ENCODE assay signal across 11 cellular contexts in the genomic region with DNA sequence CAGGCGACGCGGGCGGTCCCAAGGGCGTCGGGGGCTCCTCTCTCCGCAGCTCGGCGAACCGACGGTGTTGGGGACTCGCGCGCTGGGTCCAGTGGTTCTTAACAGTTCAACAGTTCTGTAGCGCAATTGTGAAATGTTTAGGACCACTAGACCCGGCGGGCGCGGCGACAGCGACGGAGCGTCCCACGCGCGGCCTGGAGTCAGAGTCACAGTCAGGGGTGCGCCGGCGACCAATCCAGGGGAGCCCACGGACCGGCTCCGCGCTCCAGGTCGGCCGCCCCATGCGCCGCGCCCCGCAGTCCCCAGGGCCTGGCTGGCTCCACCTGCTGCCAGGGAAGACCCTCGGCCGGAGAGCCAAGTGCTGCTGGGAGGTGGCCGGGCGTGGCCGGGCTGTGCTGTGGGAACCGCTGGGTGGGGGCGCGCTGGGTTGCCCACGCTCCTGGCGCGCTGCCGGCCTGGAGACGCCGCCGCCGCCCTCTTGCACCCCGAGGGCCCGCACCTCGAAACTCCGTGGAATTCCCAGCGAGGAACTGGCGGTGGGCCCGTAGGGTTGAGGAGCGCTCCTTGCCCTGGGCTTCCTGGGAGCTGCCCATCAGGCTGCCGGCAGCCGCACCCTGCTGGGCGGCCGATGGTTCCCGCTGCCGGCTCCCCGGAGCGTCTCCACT. TPM values are rescaled to one million over a fixed set of nuclear protein-coding genes. Genes with fewer than 3 reads are reported as not detected.
DNase-seq lines count a peak whose midpoint lies in the region; ATAC-seq, FAIRE-seq and TF ChIP-seq lines count a peak whose summit lies in the region.
"Had no signal": no experiment of that assay in that cellular context is flagged by ENCODE, and none has a peak within 500 bp of the region (broad histone marks: within the 10 kb centered on the region; RNA-seq: fewer than 3 reads in every experiment).

No MANE protein-coding gene starts in this region.

- H3K4me1 ChIP-seq in body of pancreas (peaks cover 23% of the 10 kb centered on the region), small intestine (ENCODE audit: control insufficient read depth in 2 of 2, insufficient read depth in 1 of 2, low read depth in 1 of 2, low read length in 1 of 2) (no peaks in the 10 kb centered on the region)

- peak; percentile 1 for DNase-seq in activated CD8-positive, alpha-beta T cell treated with anti-CD3 and anti-CD28 coated beads for 36 hours
- DNase-seq in activated CD8-positive, alpha-beta T cell treated with anti-CD3 and anti-CD28 coated beads, Interleukin-2, amount 10 ng/mL, durations not matched to agents 7 days and 5 days = no peak
- peak in 2 of 4 donors; percentile 8 to 16 for DNase-seq in body of pancreas
- peak; percentile 59 for DNase-seq in islet precursor cell
- peak; percentile 52 for DNase-seq in small intestine
- no peak for DNase-seq in pons (ENCODE audit: low spot score)
- DNase-seq: amniotic stem cell, nucleus accumbens had no signal

- H3K4me3 Mint-ChIP-seq in activated CD8-positive, alpha-beta T cell treated with anti-CD3 and anti-CD28 coated beads for 36 hours = no peak overlapping the region
- no peak overlapping the region for H3K4me3 Mint-ChIP-seq in activated CD8-positive, alpha-beta T cell treated with anti-CD3 and anti-CD28 coated beads, Interleukin-2, amount 10 ng/mL, durations not matched to agents 7 days and 5 days

- H3K9me3 ChIP-seq in body of pancreas (no peaks in the 10 kb centered on the region), small intestine (ENCODE audit: control insufficient read depth, low read depth) (no peaks in the 10 kb centered on the region)

- H3K27me3 Mint-ChIP-seq in activated CD8-positive, alpha-beta T cell treated with anti-CD3 and anti-CD28 coated beads for 36 hours = peaks cover 24% of the 10 kb centered on the region
- peaks cover 28% of the 10 kb centered on the region for H3K27me3 Mint-ChIP-seq in activated CD8-positive, alpha-beta T cell treated with anti-CD3 and anti-CD28 coated beads, Interleukin-2, amount 10 ng/mL, durations not matched to agents 7 days and 5 days (ENCODE audit: low read depth)

- H3K27ac ChIP-seq in body of pancreas (peak overlapping the region in 3 of 4 donors; percentile 24 to 55 (median 32)), small intestine (ENCODE audit: low read depth in 1 of 2, low read length in 1 of 2) (peak overlapping the region; percentile 48 to 52)

- H3K4me3 ChIP-seq in body of pancreas = no peak overlapping the region
- peak overlapping the region in 1 of 2 donors; percentile 67 for H3K4me3 ChIP-seq in small intestine (ENCODE audit: low read depth in 1 of 2, low read length in 2 of 2)

- no peak for FAIRE-seq in small intestine (lab: Jason Lieb, UNC)

- no peak overlapping the region for H3K27ac Mint-ChIP-seq in activated CD8-positive, alpha-beta T cell treated with anti-CD3 and anti-CD28 coated beads for 36 hours
- no peak overlapping the region for H3K27ac Mint-ChIP-seq in activated CD8-positive, alpha-beta T cell treated with anti-CD3 and anti-CD28 coated beads, Interleukin-2, amount 10 ng/mL, durations not matched to agents 7 days and 5 days

- intact Hi-C loops in activated CD8-positive, alpha-beta T cell treated with anti-CD3 and anti-CD28 coated beads for 36 hours (cut with micrococcal nuclease) = no loop called here
- intact Hi-C loops in body of pancreas (cut with DNase I) = no loop called here

- POLR2A ChIA-PET in activated CD8-positive, alpha-beta T cell treated with anti-CD3 and anti-CD28 coated beads for 36 hours (lab: Charles Lee) = no interaction called here
- POLR2A ChIA-PET in activated CD8-positive, alpha-beta T cell treated with anti-CD3 and anti-CD28 coated beads, Interleukin-2, amount 10 ng/mL, durations not matched to agents 7 days and 5 days (lab: Charles Lee) = no interaction called here

- CTCF ChIA-PET in activated CD8-positive, alpha-beta T cell treated with anti-CD3 and anti-CD28 coated beads for 36 hours (lab: Charles Lee) = no interaction called here
- CTCF ChIA-PET in activated CD8-positive, alpha-beta T cell treated with anti-CD3 and anti-CD28 coated beads, Interleukin-2, amount 10 ng/mL, durations not matched to agents 7 days and 5 days (lab: Charles Lee) = no interaction called here

- no peaks in the 10 kb centered on the region for H3K36me3 ChIP-seq in body of pancreas (replicated peaks in 1 of 2; ENCODE audit: insufficient read depth in 1 of 2, low read depth in 2 of 2)
- H3K36me3 ChIP-seq in small intestine (ENCODE audit: control insufficient read depth in 2 of 2, insufficient read depth in 2 of 2, low read length in 2 of 2) = no peaks in the 10 kb centered on the region

- WGBS in body of pancreas, 2 donors = 9 to 12% methylated on average over 5 to 70 of the region's 71 CpGs
- WGBS in small intestine, 3 donors = 1 to 8% (median 5%) methylated on average over 54 to 71 of the region's 71 CpGs

- ATAC-seq in activated CD8-positive, alpha-beta T cell treated with anti-CD3 and anti-CD28 coated beads for 36 hours = peak; percentile 20
- ATAC-seq in activated CD8-positive, alpha-beta T cell treated with anti-CD3 and anti-CD28 coated beads, Interleukin-2, amount 10 ng/mL, durations not matched to agents 7 days and 5 days = no peak
- ATAC-seq in body of pancreas (no peak), HG03469 (IDR thresholded peaks at IDR 0.05; ENCODE audit: unreplicated experiment) (no peak), GM21381 (IDR thresholded peaks at IDR 0.05; ENCODE audit: unreplicated experiment) (no peak)

- H3K4me1 Mint-ChIP-seq in activated CD8-positive, alpha-beta T cell treated with anti-CD3 and anti-CD28 coated beads for 36 hours (ENCODE audit: low read depth) = no peaks in the 10 kb centered on the region
- H3K4me1 Mint-ChIP-seq in activated CD8-positive, alpha-beta T cell treated with anti-CD3 and anti-CD28 coated beads, Interleukin-2, amount 10 ng/mL, durations not matched to agents 7 days and 5 days (ENCODE audit: low read depth) = no peaks in the 10 kb centered on the region

- H3K9me3 Mint-ChIP-seq in activated CD8-positive, alpha-beta T cell treated with anti-CD3 and anti-CD28 coated beads for 36 hours = no peaks in the 10 kb centered on the region
- no peaks in the 10 kb centered on the region for H3K9me3 Mint-ChIP-seq in activated CD8-positive, alpha-beta T cell treated with anti-CD3 and anti-CD28 coated beads, Interleukin-2, amount 10 ng/mL, durations not matched to agents 7 days and 5 days (ENCODE audit: insufficient read depth)

- peaks cover 0 to 3% of the 10 kb centered on the region in 2 donors for H3K27me3 ChIP-seq in body of pancreas
- H3K27me3 ChIP-seq in small intestine (ENCODE audit: control insufficient read depth in 2 of 2, insufficient read depth in 2 of 2, low read length in 2 of 2) = peaks cover 0 to 2% of the 10 kb centered on the region in 2 donors

- TF ChIP-seq CTCF in activated CD8-positive, alpha-beta T cell treated with anti-CD3 and anti-CD28 coated beads for 36 hours (IDR thresholded peaks at IDR 0.05) = no peak
- no peak for TF ChIP-seq CTCF in body of pancreas (IDR thresholded peaks at IDR 0.05)

- H3K36me3 Mint-ChIP-seq in activated CD8-positive, alpha-beta T cell treated with anti-CD3 and anti-CD28 coated beads for 36 hours (ENCODE audit: low read depth) = no peaks in the 10 kb centered on the region
- H3K36me3 Mint-ChIP-seq in activated CD8-positive, alpha-beta T cell treated with anti-CD3 and anti-CD28 coated beads, Interleukin-2, amount 10 ng/mL, durations not matched to agents 7 days and 5 days (ENCODE audit: low read depth) = no peaks in the 10 kb centered on the region

- TF ChIP-seq POLR2A in body of pancreas (IDR thresholded peaks at IDR 0.05) = no peak

RNA-seq across cellular contexts. Expression of a gene that starts 20.9 kb away (rescaled TPM):
- total RNA-seq in activated CD8-positive, alpha-beta T cell treated with anti-CD3 and anti-CD28 coated beads for 36 hours = under 1 TPM; 0.59 to 0.65 TPM
- total RNA-seq in activated CD8-positive, alpha-beta T cell treated with anti-CD3 and anti-CD28 coated beads, Interleukin-2, amount 10 ng/mL, durations not matched to agents 7 days and 5 days = under 1 TPM; 0.26 TPM
- 10 to 100 TPM; 14.8 to 17.1 TPM for total RNA-seq in body of pancreas
- 1 to 10 TPM in 1 of 3 donors, under 1 TPM in 1, not detected in 1; 0.27 to 4.8 TPM for polyA plus RNA-seq in small intestine

RNA-seq across cellular contexts. Expression of a gene that starts 32.0 kb away (rescaled TPM):
- not detected for total RNA-seq in activated CD8-positive, alpha-beta T cell treated with anti-CD3 and anti-CD28 coated beads for 36 hours
- total RNA-seq in activated CD8-positive, alpha-beta T cell treated with anti-CD3 and anti-CD28 coated beads, Interleukin-2, amount 10 ng/mL, durations not matched to agents 7 days and 5 days = not detected
- total RNA-seq in body of pancreas = under 1 TPM; 0.52 to 0.99 TPM
- 1 to 10 TPM in 2 of 3 donors, under 1 TPM in 1; 0.43 to 2.7 (median 1.9) TPM for polyA plus RNA-seq in small intestine
- total RNA-seq: fibroblast of villous mesenchyme had no signal

Comparison
In these comparisons a context has a peak if more than half of its experiments do, and no peak if none do; other contexts are left out.
1. DNase-seq: peak in activated CD8-positive, alpha-beta T cell treated with anti-CD3 and anti-CD28 coated beads for 36 hours (single experiment), islet precursor cell (single experiment) and small intestine (single experiment); none in activated CD8-positive, alpha-beta T cell treated with anti-CD3 and anti-CD28 coated beads, Interleukin-2, amount 10 ng/mL, durations not matched to agents 7 days and 5 days (single experiment) and pons (single experiment).
2. RNA of a gene that starts 20.9 kb away (total RNA-seq): 14.8 to 17.1 TPM in body of pancreas; 0.59 to 0.65 TPM in activated CD8-positive, alpha-beta T cell treated with anti-CD3 and anti-CD28 coated beads for 36 hours and 0.26 TPM in activated CD8-positive, alpha-beta T cell treated with anti-CD3 and anti-CD28 coated beads, Interleukin-2, amount 10 ng/mL, durations not matched to agents 7 days and 5 days; every median in the first group is over 4 times any median in the second.